9 cellular contexts compared by ENCODE assay signal in genomic region chr7:116150588-116150987, GRCh38. TPM values are rescaled to one million over a fixed set of nuclear protein-coding genes. Genes with fewer than 3 reads are reported as not detected.
A peak's percentile ranks its signal among the peaks of the same experiment; 100 is the strongest.
DNase-seq lines count a peak whose midpoint lies in the region; ATAC-seq, FAIRE-seq and TF ChIP-seq lines count a peak whose summit lies in the region.
"Had no signal": no experiment of that assay in that cellular context is flagged by ENCODE, and none has a peak within 500 bp of the region (broad histone marks: within the 10 kb centered on the region; RNA-seq: fewer than 3 reads in every experiment).

No MANE protein-coding gene starts in this region.

- no peak overlapping the region for H3K27ac ChIP-seq in naive thymus-derived CD4-positive, alpha-beta T cell (ENCODE audit: low read depth, low read length)

- no peak for FAIRE-seq in RCC 7860 (lab: Jason Lieb, UNC)

- POLR2A ChIA-PET in activated B cell treated with CpG ODN at 0.5 μM for 24 hours (lab: Charles Lee): interaction anchor here (1.2 kb wide), 1 partner anchor 61 kb away, joined by 4 read pairs; no protein-coding TSS in a partner anchor
- POLR2A ChIA-PET in naive thymus-derived CD4-positive, alpha-beta T cell (lab: Charles Lee): no interaction called here

- H3K27me3 Mint-ChIP-seq in activated B cell treated with CpG ODN at 0.5 μM for 24 hours: no peaks in the 10 kb centered on the region
- H3K27me3 Mint-ChIP-seq in naive thymus-derived CD4-positive, alpha-beta T cell: peaks cover 0 to 18% (median 6%) of the 10 kb centered on the region in 5 donors

- CTCF ChIA-PET in activated B cell treated with CpG ODN at 0.5 μM for 24 hours (lab: Charles Lee): interaction anchor here (1.2 kb wide), 1 partner anchor 30 kb away, joined by 4 read pairs; no protein-coding TSS in a partner anchor
- CTCF ChIA-PET in naive thymus-derived CD4-positive, alpha-beta T cell (lab: Charles Lee): no interaction called here

- no peaks in the 10 kb centered on the region for H3K9me3 ChIP-seq in naive thymus-derived CD4-positive, alpha-beta T cell (ENCODE audit: control insufficient read depth in 2 of 3, low read length in 3 of 3)

- H3K4me1 ChIP-seq in naive thymus-derived CD4-positive, alpha-beta T cell (ENCODE audit: control insufficient read depth in 2 of 2, insufficient read depth in 2 of 2, low read length in 2 of 2): no peaks in the 10 kb centered on the region

- ATAC-seq in GM18499 (IDR thresholded peaks at IDR 0.05; ENCODE audit: insufficient read depth, unreplicated experiment) (peak; percentile 92), GM21381 (IDR thresholded peaks at IDR 0.05; ENCODE audit: unreplicated experiment) (peak; percentile 86), HG03095 (IDR thresholded peaks at IDR 0.05; ENCODE audit: unreplicated experiment) (peak; percentile 90), activated B cell treated with CpG ODN at 0.5 μM for 24 hours (ENCODE audit: low read depth) (peak; percentile 76)
- no peak for ATAC-seq in naive thymus-derived CD4-positive, alpha-beta T cell

- DNase-seq in activated B cell treated with CpG ODN at 0.5 μM for 24 hours (no peak), SHP77 (lab: John Stamatoyannopoulos, UW) (no peak), RCC 7860 (ENCODE audit: low spot score) (no peak), COLO668 (lab: John Stamatoyannopoulos, UW; ENCODE audit: unreplicated experiment) (no peak)
- DNase-seq in naive thymus-derived CD4-positive, alpha-beta T cell: no peak
- DNase-seq: anterior cingulate cortex had no signal

- no peaks in the 10 kb centered on the region for H3K9me3 Mint-ChIP-seq in activated B cell treated with CpG ODN at 0.5 μM for 24 hours
- peaks cover 0 to 5% (median 0%) of the 10 kb centered on the region in 11 donors for H3K9me3 Mint-ChIP-seq in naive thymus-derived CD4-positive, alpha-beta T cell

- no peaks in the 10 kb centered on the region for H3K36me3 ChIP-seq in naive thymus-derived CD4-positive, alpha-beta T cell (ENCODE audit: control insufficient read depth in 2 of 3, insufficient read depth in 3 of 3, low read length in 3 of 3)

- no peaks in the 10 kb centered on the region for H3K27me3 ChIP-seq in naive thymus-derived CD4-positive, alpha-beta T cell (ENCODE audit: control insufficient read depth in 2 of 2, insufficient read depth in 2 of 2, low read length in 2 of 2)

- TF ChIP-seq CTCF in activated B cell treated with CpG ODN at 0.5 μM for 24 hours (IDR thresholded peaks at IDR 0.05): no peak

- H3K4me3 ChIP-seq in naive thymus-derived CD4-positive, alpha-beta T cell (ENCODE audit: low read length): no peak overlapping the region

- H3K4me3 Mint-ChIP-seq in activated B cell treated with CpG ODN at 0.5 μM for 24 hours: peak overlapping the region; percentile 74
- H3K4me3 Mint-ChIP-seq in naive thymus-derived CD4-positive, alpha-beta T cell: no peak overlapping the region

- peaks cover 14% of the 10 kb centered on the region for H3K36me3 Mint-ChIP-seq in activated B cell treated with CpG ODN at 0.5 μM for 24 hours (ENCODE audit: low read depth)
- H3K36me3 Mint-ChIP-seq in naive thymus-derived CD4-positive, alpha-beta T cell: peaks cover 0 to 6% (median 0%) of the 10 kb centered on the region in 5 donors

- H3K4me1 Mint-ChIP-seq in activated B cell treated with CpG ODN at 0.5 μM for 24 hours: peaks cover 72% of the 10 kb centered on the region
- peaks cover 0 to 18% (median 0%) of the 10 kb centered on the region in 7 donors for H3K4me1 Mint-ChIP-seq in naive thymus-derived CD4-positive, alpha-beta T cell

- H3K27ac Mint-ChIP-seq in activated B cell treated with CpG ODN at 0.5 μM for 24 hours: peak overlapping the region; percentile 73
- no peak overlapping the region for H3K27ac Mint-ChIP-seq in naive thymus-derived CD4-positive, alpha-beta T cell

- intact Hi-C loops in activated B cell treated with CpG ODN at 0.5 μM for 24 hours (cut with micrococcal nuclease): loop anchor here (1.0 to 10.0 kb wide), 4 partner anchors 9 to 1226 kb away; partner anchors contain the start of gene MDFIC
- intact Hi-C loops in naive thymus-derived CD4-positive, alpha-beta T cell (cut with micrococcal nuclease): no loop called here

RNA-seq across cellular contexts. Expression of gene TES, which starts 59.8 kb away (rescaled TPM):
- total RNA-seq in activated B cell treated with CpG ODN at 0.5 μM for 24 hours: 77.9 and 82.8 TPM in 2 replicates
- total RNA-seq in naive thymus-derived CD4-positive, alpha-beta T cell: 100 to 1,000 TPM in 4 of 5 experiments, 10 to 100 TPM in 1; 99.2 to 120 (median 114) TPM
- polyA plus RNA-seq in naive thymus-derived CD4-positive, alpha-beta T cell: 100 to 1,000 TPM; 189 to 195 TPM
